In genomic region chrY:7935605-7936004, GRCh38 we compare ENCODE assay signal across 19 cellular contexts.
DNase-seq lines count a peak whose midpoint lies in the region; ATAC-seq and TF ChIP-seq lines count a peak whose summit lies in the region.
"Had no signal": no experiment of that assay in that cellular context is flagged by ENCODE, and none has a peak within 500 bp of the region (broad histone marks: within the 10 kb centered on the region; RNA-seq: fewer than 3 reads in every experiment).

No MANE protein-coding gene starts in this region.

- DNase-seq in stimulated activated naive CD8-positive, alpha-beta T cell treated with anti-CD3 and anti-CD28 coated beads, Interleukin-15, amount 100 ng/mL, for 72 hours, result no peak
- DNase-seq in stimulated activated naive CD8-positive, alpha-beta T cell treated with anti-CD3 and anti-CD28 coated beads, Interleukin-15, Interleukin-2, amounts not matched to agents 100 U/mL and 50 U/mL, for 24 hours, result no peak
- DNase-seq in mesenchymal stem cell (no peak), heart right ventricle (no peak)
- DNase-seq in effector CD8-positive, alpha-beta T cell (lab: John Stamatoyannopoulos, UW), result no peak
- DNase-seq: 8988T; ACHN; BE2C; C1 segment of cervical spinal cord; Caco-2; Calu3; CD4-positive, alpha-beta memory T cell; CD4-positive, CD25-positive, alpha-beta regulatory T cell; DMS79 treated with DMSO at 0.1 percent for 48 hours; GF-D8 had no signal

- no peak overlapping the region for H3K4me3 ChIP-seq in mesenchymal stem cell (ENCODE audit: insufficient read depth in 1 of 2, low read depth in 1 of 2, low read length in 2 of 2)
- no peak overlapping the region for H3K4me3 ChIP-seq in heart right ventricle
- H3K4me3 ChIP-seq: BLaER1 had no signal

- H2BK15ac ChIP-seq in mesenchymal stem cell (ENCODE audit: low read depth, poor library complexity, severe bottlenecking), result no peak overlapping the region

- no peak overlapping the region for H3K4me2 ChIP-seq in mesenchymal stem cell (ENCODE audit: low read length, poor library complexity, severe bottlenecking)
- H3K4me2 ChIP-seq: BLaER1 had no signal

- no peak for TF ChIP-seq CTCF in heart right ventricle (IDR thresholded peaks at IDR 0.05)

- H3K27ac ChIP-seq in mesenchymal stem cell (ENCODE audit: low read length, poor library complexity, severe bottlenecking) (peak overlapping the region; percentile 69), heart right ventricle (no peak overlapping the region)
- H3K27ac ChIP-seq: BLaER1 had no signal

- intact Hi-C loops in heart right ventricle (cut with DNase I), result no loop called here

- H3K4me1 Mint-ChIP-seq in stimulated activated naive CD8-positive, alpha-beta T cell treated with anti-CD3 and anti-CD28 coated beads, Interleukin-15, amount 100 ng/mL, for 72 hours, result no peaks in the 10 kb centered on the region
- H3K4me1 Mint-ChIP-seq in activated T-helper 17 cell treated with anti-CD3 and anti-CD28 coated beads, Interleukin-2, amount 50 U/mL, for 72 hours, result no peaks in the 10 kb centered on the region
- H3K4me1 Mint-ChIP-seq: CD14-positive monocyte; CD4-positive, alpha-beta memory T cell; CD4-positive, CD25-positive, alpha-beta regulatory T cell had no signal

- no peaks in the 10 kb centered on the region for H3K9me3 Mint-ChIP-seq in stimulated activated naive CD8-positive, alpha-beta T cell treated with anti-CD3 and anti-CD28 coated beads, Interleukin-15, amount 100 ng/mL, for 72 hours
- H3K9me3 Mint-ChIP-seq in activated T-helper 17 cell treated with anti-CD3 and anti-CD28 coated beads, Interleukin-2, amount 50 U/mL, for 72 hours, result no peaks in the 10 kb centered on the region
- H3K9me3 Mint-ChIP-seq: CD14-positive monocyte; CD4-positive, alpha-beta memory T cell; CD4-positive, CD25-positive, alpha-beta regulatory T cell had no signal

- H3K36me3 Mint-ChIP-seq in activated T-helper 17 cell treated with anti-CD3 and anti-CD28 coated beads, Interleukin-2, amount 50 U/mL, for 72 hours (ENCODE audit: low read depth), result no peaks in the 10 kb centered on the region
- H3K36me3 Mint-ChIP-seq: CD14-positive monocyte; CD4-positive, alpha-beta memory T cell; CD4-positive, CD25-positive, alpha-beta regulatory T cell had no signal

- H3K36me3 ChIP-seq in mesenchymal stem cell (ENCODE audit: control insufficient read depth in 1 of 2, insufficient read depth in 2 of 2, low read depth in 1 of 2, low read length in 2 of 2), result no peaks in the 10 kb centered on the region
- no peaks in the 10 kb centered on the region for H3K36me3 ChIP-seq in heart right ventricle
- H3K36me3 ChIP-seq: BE2C, BLaER1 had no signal

- no peak overlapping the region for H2BK12ac ChIP-seq in mesenchymal stem cell (ENCODE audit: low read length in 2 of 2)

- no peak overlapping the region for H2AK5ac ChIP-seq in mesenchymal stem cell (ENCODE audit: low read length, severe bottlenecking)

- no peak overlapping the region for H2BK5ac ChIP-seq in mesenchymal stem cell (ENCODE audit: low read depth, low read length, poor library complexity, severe bottlenecking)

- H3K9me3 ChIP-seq in mesenchymal stem cell (ENCODE audit: control insufficient read depth, low read length) (no peaks in the 10 kb centered on the region), heart right ventricle (no peaks in the 10 kb centered on the region)
- H3K9me3 ChIP-seq: BE2C, BLaER1, Caco-2 had no signal

- no peak overlapping the region for H3K14ac ChIP-seq in mesenchymal stem cell (ENCODE audit: low read length in 2 of 2)

- H3K27me3 Mint-ChIP-seq in stimulated activated naive CD8-positive, alpha-beta T cell treated with anti-CD3 and anti-CD28 coated beads, Interleukin-15, amount 100 ng/mL, for 72 hours, result no peaks in the 10 kb centered on the region
- H3K27me3 Mint-ChIP-seq in activated T-helper 17 cell treated with anti-CD3 and anti-CD28 coated beads, Interleukin-2, amount 50 U/mL, for 72 hours, result no peaks in the 10 kb centered on the region
- H3K27me3 Mint-ChIP-seq: CD4-positive, alpha-beta memory T cell; CD4-positive, CD25-positive, alpha-beta regulatory T cell had no signal

- H3K18ac ChIP-seq in mesenchymal stem cell (ENCODE audit: low read depth in 1 of 2, low read length in 2 of 2), result no peak overlapping the region

- H3K79me1 ChIP-seq in mesenchymal stem cell (replicated peaks; ENCODE audit: low read length, poor library complexity, severe bottlenecking), result no peaks in the 10 kb centered on the region

- H4K91ac ChIP-seq in mesenchymal stem cell (ENCODE audit: low read length), result no peak overlapping the region

- no peak overlapping the region for H3K23ac ChIP-seq in mesenchymal stem cell (ENCODE audit: low read length in 2 of 2)

- no CpG with 5 or more reads among the region's 2 CpGs for WGBS in mesenchymal stem cell
- WGBS in heart right ventricle, 2 donors, result 48 to 69% methylated on average over 2 of the region's 2 CpGs

- peak; percentile 30 for ATAC-seq in stimulated activated naive CD8-positive, alpha-beta T cell treated with anti-CD3 and anti-CD28 coated beads, Interleukin-15, amount 100 ng/mL, for 72 hours
- no peak for ATAC-seq in stimulated activated naive CD8-positive, alpha-beta T cell treated with anti-CD3 and anti-CD28 coated beads, Interleukin-15, Interleukin-2, amounts not matched to agents 100 U/mL and 50 U/mL, for 24 hours
- peak; percentile 75 for ATAC-seq in activated T-helper 17 cell treated with anti-CD3 and anti-CD28 coated beads, Interleukin-2, amount 50 U/mL, for 72 hours (replicated peaks)
- ATAC-seq in GM21619 (IDR thresholded peaks at IDR 0.05; ENCODE audit: unreplicated experiment) (no peak), heart right ventricle (no peak)

- no peak overlapping the region for H3K4ac ChIP-seq in mesenchymal stem cell (ENCODE audit: low read depth in 1 of 2, low read length in 2 of 2)

- H3K27ac Mint-ChIP-seq in stimulated activated naive CD8-positive, alpha-beta T cell treated with anti-CD3 and anti-CD28 coated beads, Interleukin-15, amount 100 ng/mL, for 72 hours, result no peak overlapping the region
- no peak overlapping the region for H3K27ac Mint-ChIP-seq in activated T-helper 17 cell treated with anti-CD3 and anti-CD28 coated beads, Interleukin-2, amount 50 U/mL, for 72 hours
- H3K27ac Mint-ChIP-seq: CD14-positive monocyte; CD4-positive, alpha-beta memory T cell; CD4-positive, CD25-positive, alpha-beta regulatory T cell had no signal

- H3K4me3 Mint-ChIP-seq in stimulated activated naive CD8-positive, alpha-beta T cell treated with anti-CD3 and anti-CD28 coated beads, Interleukin-15, amount 100 ng/mL, for 72 hours, result no peak overlapping the region
- H3K4me3 Mint-ChIP-seq in activated T-helper 17 cell treated with anti-CD3 and anti-CD28 coated beads, Interleukin-2, amount 50 U/mL, for 72 hours, result no peak overlapping the region
- H3K4me3 Mint-ChIP-seq: CD14-positive monocyte; CD4-positive, alpha-beta memory T cell; CD4-positive, CD25-positive, alpha-beta regulatory T cell had no signal

- H2AFZ ChIP-seq in mesenchymal stem cell (ENCODE audit: low read depth, low read length), result no peak overlapping the region

- no peak overlapping the region for H3K9ac ChIP-seq in mesenchymal stem cell (ENCODE audit: low read length)
- H3K9ac ChIP-seq: BLaER1 had no signal

- H3K4me1 ChIP-seq in mesenchymal stem cell (ENCODE audit: control insufficient read depth, insufficient read depth, low read depth, low read length), result no peaks in the 10 kb centered on the region
- H3K4me1 ChIP-seq in heart right ventricle, result no peaks in the 10 kb centered on the region
- H3K4me1 ChIP-seq: BE2C, BLaER1, Caco-2 had no signal

- H4K8ac ChIP-seq in mesenchymal stem cell (ENCODE audit: low read length), result no peak overlapping the region

- no peak overlapping the region for H2BK120ac ChIP-seq in mesenchymal stem cell (ENCODE audit: low read depth, low read length)

- no peaks in the 10 kb centered on the region for H3K27me3 ChIP-seq in mesenchymal stem cell (ENCODE audit: control insufficient read depth in 1 of 2, insufficient read depth in 1 of 2, low read length in 2 of 2)
- no peaks in the 10 kb centered on the region for H3K27me3 ChIP-seq in heart right ventricle
- H3K27me3 ChIP-seq: BE2C, BLaER1 had no signal

Comparison
In these comparisons a context has a peak if more than half of its experiments do, and no peak if none do; other contexts are left out.
1. ATAC-seq: peak in stimulated activated naive CD8-positive, alpha-beta T cell treated with anti-CD3 and anti-CD28 coated beads, Interleukin-15, amount 100 ng/mL, for 72 hours (single experiment) and activated T-helper 17 cell treated with anti-CD3 and anti-CD28 coated beads, Interleukin-2, amount 50 U/mL, for 72 hours (single experiment); none in stimulated activated naive CD8-positive, alpha-beta T cell treated with anti-CD3 and anti-CD28 coated beads, Interleukin-15, Interleukin-2, amounts not matched to agents 100 U/mL and 50 U/mL, for 24 hours (single experiment), GM21619 (single experiment) and heart right ventricle (0 of 8).